Comparison of ENCODE assay signal across 8 cellular contexts in genomic region chrX:100819534-100819836, GRCh38. TPM values are rescaled to one million over a fixed set of nuclear protein-coding genes. Genes with fewer than 3 reads are reported as not detected.
DNase-seq lines count a peak whose midpoint lies in the region; ATAC-seq and TF ChIP-seq lines count a peak whose summit lies in the region.

No MANE protein-coding gene starts in this region.

- ATAC-seq in naive B cell (ENCODE audit: low read depth in 2 of 2): no peak
- ATAC-seq in omental fat pad (ENCODE audit: low FRiP score): no peak
- no peak for ATAC-seq in HG02763 (IDR thresholded peaks at IDR 0.05; ENCODE audit: unreplicated experiment)

- peaks cover 7% of the 10 kb centered on the region for H3K4me1 Mint-ChIP-seq in dendritic cell treated with granulocyte-macrophage colony-stimulating factor and Interleukin-4, amounts not matched to agents 40 ng/mL and 50 ng/mL, for 4 days (ENCODE audit: low read depth)
- H3K4me1 Mint-ChIP-seq in naive B cell: peaks cover 5 to 8% (median 6%) of the 10 kb centered on the region in 3 donors

- no peaks in the 10 kb centered on the region for H3K9me3 Mint-ChIP-seq in dendritic cell treated with granulocyte-macrophage colony-stimulating factor and Interleukin-4, amounts not matched to agents 40 ng/mL and 50 ng/mL, for 4 days
- H3K9me3 Mint-ChIP-seq in naive B cell: peaks cover 0 to 5% (median 0%) of the 10 kb centered on the region in 7 donors

- H3K9me3 ChIP-seq in AG04450 (ENCODE audit: control insufficient read depth, insufficient read depth, low read length): no peaks in the 10 kb centered on the region

- DNase-seq in AG04450 (ENCODE audit: low read depth, low spot score) (no peak), LNCaP clone FGC (ENCODE audit: low read depth) (no peak), naive B cell (no peak), DMS79 treated with DMSO at 0.1 percent for 48 hours (lab: John Stamatoyannopoulos, UW) (no peak), omental fat pad (ENCODE audit: low spot score) (no peak), amniotic stem cell (lab: John Stamatoyannopoulos, UW) (no peak)

- H3K27me3 ChIP-seq in AG04450 (ENCODE audit: control insufficient read depth, insufficient read depth, low read length): peaks cover 10% of the 10 kb centered on the region

- H3K4me3 ChIP-seq in AG04450 (ENCODE audit: low read depth, low read length): peak overlapping the region; percentile 82
- H3K4me3 ChIP-seq in LNCaP clone FGC (ENCODE audit: low read depth, low read length): peak overlapping the region; percentile 91

- peaks cover 24% of the 10 kb centered on the region for H3K36me3 Mint-ChIP-seq in dendritic cell treated with granulocyte-macrophage colony-stimulating factor and Interleukin-4, amounts not matched to agents 40 ng/mL and 50 ng/mL, for 4 days (ENCODE audit: low read depth)
- peaks cover 0 to 7% of the 10 kb centered on the region in 2 donors for H3K36me3 Mint-ChIP-seq in naive B cell

- H3K27ac ChIP-seq in AG04450 (ENCODE audit: low read depth, low read length): no peak overlapping the region

- CTCF ChIA-PET in AG04450 (lab: Charles Lee): interaction anchor here (1.6 kb wide), 1 partner anchor 148 kb away, joined by 4 read pairs; no protein-coding TSS in a partner anchor

- POLR2A ChIA-PET in AG04450 (lab: Yijun Ruan, JAX): no interaction called here

- TF ChIP-seq CTCF in AG04450 (IDR thresholded peaks at IDR 0.05; ENCODE audit: low read depth, low read length) (no peak), LNCaP clone FGC (IDR thresholded peaks at IDR 0.05; ENCODE audit: control insufficient read depth, extremely low read depth, insufficient read depth) (no peak), omental fat pad (IDR thresholded peaks at IDR 0.05) (no peak)

- peak overlapping the region; percentile 81 for H3K4me3 Mint-ChIP-seq in dendritic cell treated with granulocyte-macrophage colony-stimulating factor and Interleukin-4, amounts not matched to agents 40 ng/mL and 50 ng/mL, for 4 days
- H3K4me3 Mint-ChIP-seq in naive B cell: peak overlapping the region; percentile 84 to 95 (median 92)

- intact Hi-C loops in dendritic cell treated with granulocyte-macrophage colony-stimulating factor and Interleukin-4, amounts not matched to agents 40 ng/mL and 50 ng/mL, for 4 days (cut with micrococcal nuclease): no loop called here

- H3K27me3 Mint-ChIP-seq in dendritic cell treated with granulocyte-macrophage colony-stimulating factor and Interleukin-4, amounts not matched to agents 40 ng/mL and 50 ng/mL, for 4 days: peaks cover 8% of the 10 kb centered on the region
- peaks cover 17 to 22% (median 18%) of the 10 kb centered on the region in 3 donors for H3K27me3 Mint-ChIP-seq in naive B cell

- peak overlapping the region; percentile 85 for H3K27ac Mint-ChIP-seq in dendritic cell treated with granulocyte-macrophage colony-stimulating factor and Interleukin-4, amounts not matched to agents 40 ng/mL and 50 ng/mL, for 4 days
- peak overlapping the region; percentile 87 to 98 (median 93) for H3K27ac Mint-ChIP-seq in naive B cell

RNA-seq across cellular contexts. Expression of gene CSTF2, which starts 0.7 kb away (rescaled TPM):
- polyA plus RNA-seq in AG04450 (2011; rRNA removed): 22.0 and 22.3 TPM in 2 replicates
- polyA minus RNA-seq in AG04450 (2011; rRNA and poly(A)+ RNA removed): 16.7 and 21.4 TPM in 2 replicates
- 10 to 100 TPM in 4 of 6 donors, 1 to 10 TPM in 2; 5.2 to 17.8 (median 11.0) TPM for polyA plus RNA-seq in naive B cell (ENCODE audit: low read depth in 6 of 6)
- total RNA-seq in omental fat pad: 10 to 100 TPM in 2 of 4 donors, 1 to 10 TPM in 2; 7.8 to 10.1 (median 9.8) TPM

RNA-seq across cellular contexts. Expression of gene NOX1, which starts 54.7 kb away (rescaled TPM):
- not detected in 2 replicates for polyA plus RNA-seq in AG04450 (2011; rRNA removed)
- not detected in 2 replicates for polyA minus RNA-seq in AG04450 (2011; rRNA and poly(A)+ RNA removed)
- not detected for polyA plus RNA-seq in naive B cell (ENCODE audit: low read depth in 6 of 6)
- total RNA-seq in omental fat pad: under 1 TPM in 2 of 4 donors, not detected in 2; 0.25 to 0.84 TPM
